5 cellular contexts compared by ENCODE assay signal in the genomic region with DNA sequence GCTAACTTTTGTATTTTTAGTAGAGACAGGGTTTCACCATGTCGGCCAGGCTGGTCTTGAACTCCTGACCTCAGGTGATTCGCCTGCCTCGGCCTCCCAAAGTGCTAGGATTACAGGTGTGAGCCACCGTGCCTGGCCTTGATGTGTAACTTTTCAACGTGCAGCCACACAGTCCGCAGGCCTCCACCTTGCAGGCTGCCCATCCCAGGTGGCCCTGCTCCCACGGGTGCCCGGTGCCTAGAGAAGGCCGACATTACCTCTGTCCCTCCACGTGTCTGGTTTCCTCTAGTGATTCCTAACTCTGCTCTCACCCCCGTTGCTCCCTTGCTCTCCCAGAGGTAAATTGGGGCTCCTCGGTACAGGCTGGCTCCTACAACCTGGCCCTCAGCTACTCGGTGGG. TPM values are rescaled to one million over a fixed set of nuclear protein-coding genes. Genes with fewer than 3 reads are reported as not detected.
"Had no signal": no experiment of that assay in that cellular context is flagged by ENCODE, and none has a peak within 500 bp of the region (broad histone marks: within the 10 kb centered on the region; RNA-seq: fewer than 3 reads in every experiment).

No MANE protein-coding gene starts in this region.

RNA-seq across cellular contexts. Expression of a gene that starts 19.9 kb away (rescaled TPM):
- total RNA-seq: GM23338, H1, H9, HT-29, IMR-90 had no signal
- polyA plus RNA-seq: GM23338, H1, IMR-90 had no signal
